In the genomic region with DNA sequence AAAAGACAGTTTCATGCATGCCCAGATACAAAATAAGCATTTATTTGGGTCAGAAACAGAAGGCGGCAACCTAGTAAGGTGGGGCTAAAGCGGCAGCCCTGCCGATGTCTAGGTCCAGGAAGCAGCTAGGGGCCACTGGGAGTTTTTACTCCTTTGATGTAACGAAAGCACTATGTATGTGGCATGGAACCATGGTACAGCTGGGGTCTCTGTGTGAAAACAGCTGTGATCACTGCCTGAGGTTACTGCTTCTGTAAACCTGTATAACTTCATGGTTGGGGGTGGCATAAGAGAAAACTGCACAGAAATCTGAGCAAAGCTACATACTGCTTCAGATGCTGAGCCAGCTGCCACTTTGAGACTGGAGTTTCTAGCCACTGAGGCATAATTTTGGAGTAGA, we compare ENCODE assay signal across 25 cellular contexts.
"Had no signal": no experiment of that assay in that cellular context is flagged by ENCODE, and none has a peak within 500 bp of the region (broad histone marks: within the 10 kb centered on the region; RNA-seq: fewer than 3 reads in every experiment).

No MANE protein-coding gene starts in this region.

- H3K4me1 ChIP-seq: gastroesophageal sphincter, left ventricle myocardium inferior, right lobe of liver, transverse colon had no signal

- H3K36me3 ChIP-seq: gastroesophageal sphincter, left ventricle myocardium inferior, right lobe of liver, transverse colon had no signal

- H3K4me3 ChIP-seq: gastroesophageal sphincter, hepatocyte, left ventricle myocardium inferior, lung, mucosa of descending colon, right lobe of liver, transverse colon had no signal

- H3K9me3 ChIP-seq: gastroesophageal sphincter, mucosa of descending colon, right lobe of liver, transverse colon had no signal

- H2AFZ ChIP-seq: hepatocyte had no signal

- H3K4me2 ChIP-seq: hepatocyte had no signal

- H3K79me2 ChIP-seq: hepatocyte had no signal

- DNase-seq: activated CD4-positive, alpha-beta T cell treated with anti-CD3 and anti-CD28 coated beads for 4 hours; activated CD4-positive, alpha-beta T cell treated with anti-CD3 and anti-CD28 coated beads, Interleukin-2, amount 50 U/mL, for 4 hours; activated CD4-positive, CD25-positive, alpha-beta regulatory T cell; activated CD8-positive, alpha-beta memory T cell treated with anti-CD3 and anti-CD28 coated beads, Interleukin-2, amount 50 U/mL, for 4 hours; activated gamma-delta T cell treated with Interleukin-2 at 50 U/mL for 16 hours; activated naive CD4-positive, alpha-beta T cell treated with anti-CD3 and anti-CD28 coated beads, Interleukin-2, amount 50 U/mL, for 16 hours; activated naive CD8-positive, alpha-beta T cell treated with anti-CD3 and anti-CD28 coated beads, Interleukin-2, amount 50 U/mL, for 24 hours; activated T-cell treated with anti-CD3 and anti-CD28 coated beads, Interleukin-2, amount 50 U/mL, for 24 hours; amygdala; caudate nucleus; cortex of kidney; effector memory CD8-positive, alpha-beta T cell; erythroblast; islet precursor cell; left ventricle myocardium inferior; mucosa of descending colon; right lobe of liver; stimulated activated CD4-positive, alpha-beta T cell treated with anti-CD3 and anti-CD28 coated beads, Interleukin-2, amount 100 ng/mL, for 48 hours; stimulated activated naive CD4-positive, alpha-beta T cell treated with Interleukin-2 at 50 U/mL for 16 hours; transverse colon had no signal

- H3K27ac ChIP-seq: gastroesophageal sphincter, hepatocyte, left ventricle myocardium inferior, right lobe of liver, transverse colon had no signal

- H3K27me3 ChIP-seq: gastroesophageal sphincter, hepatocyte, right lobe of liver, transverse colon had no signal

- ATAC-seq: activated naive CD8-positive, alpha-beta T cell treated with anti-CD3 and anti-CD28 coated beads, Interleukin-2, amount 50 U/mL, for 24 hours; activated T-helper 17 cell treated with anti-CD3 and anti-CD28 coated beads, Interleukin-2, amount 50 U/mL, for 72 hours; effector memory CD8-positive, alpha-beta T cell; gastroesophageal sphincter; mucosa of descending colon; natural killer cell treated with Interleukin-12 subunit alpha and Interleukin-12 subunit beta and Interleukin-15 and Interleukin-18, amount 100 ng/mL, for 72 hours; right lobe of liver had no signal
